In the genomic region with DNA sequence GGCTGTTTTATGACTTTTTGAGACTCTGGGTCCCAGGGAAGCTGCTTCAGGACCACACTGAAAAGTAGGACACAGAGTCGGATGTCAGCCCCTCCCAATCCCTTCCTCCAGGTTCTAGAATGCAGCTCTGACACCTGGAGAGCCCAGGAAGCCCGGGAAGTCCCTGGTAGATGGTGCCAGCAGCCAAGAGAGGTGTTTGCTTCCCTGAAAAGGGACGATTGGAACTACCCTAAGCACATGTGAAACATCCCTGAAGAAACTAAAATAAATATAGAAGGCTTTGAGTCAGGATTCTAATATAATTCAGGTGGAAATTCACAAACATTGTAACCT, we compare ENCODE assay signal across 19 cellular contexts.
"Had no signal": no experiment of that assay in that cellular context is flagged by ENCODE, and none has a peak within 500 bp of the region (broad histone marks: within the 10 kb centered on the region; RNA-seq: fewer than 3 reads in every experiment).

No MANE protein-coding gene starts in this region.

- H3K9me3 ChIP-seq: esophagus muscularis mucosa, left lung, psoas muscle, tibial nerve had no signal

- DNase-seq: activated B cell treated with CpG ODN at 0.5 μM for 24 hours; activated CD4-positive, alpha-beta memory T cell treated with anti-CD3 and anti-CD28 coated beads, Interleukin-2, amount 10 ng/mL, durations not matched to agents 7 days and 5 days; activated CD4-positive, alpha-beta T cell treated with anti-CD3 and anti-CD28 coated beads for 48 hours; activated naive CD4-positive, alpha-beta T cell treated with anti-CD3 and anti-CD28 coated beads, Interleukin-2, amount 10 ng/mL, durations not matched to agents 7 days and 5 days; activated naive CD8-positive, alpha-beta T cell treated with anti-CD3 and anti-CD28 coated beads, Interleukin-2, amount 50 U/mL, for 24 hours; activated T-cell treated with anti-CD3 and anti-CD28 coated beads, Interleukin-2, amount 50 U/mL, for 4 hours; aorta; effector CD4-positive, alpha-beta T cell; islet precursor cell; left lung; psoas muscle; right cardiac atrium; stimulated activated CD4-positive, alpha-beta T cell treated with anti-CD3 and anti-CD28 coated beads, Interleukin-2, amount 100 ng/mL, for 48 hours; T-cell had no signal

- ATAC-seq: activated naive CD8-positive, alpha-beta T cell treated with anti-CD3 and anti-CD28 coated beads, Interleukin-2, amount 50 U/mL, for 24 hours; activated T-cell treated with anti-CD3 and anti-CD28 coated beads, Interleukin-2, amount 50 U/mL, for 4 hours; left lung; psoas muscle; right cardiac atrium; T-cell had no signal

- H3K9me3 Mint-ChIP-seq: activated B cell treated with CpG ODN at 0.5 μM for 24 hours; activated CD4-positive, alpha-beta memory T cell treated with anti-CD3 and anti-CD28 coated beads, Interleukin-2, amount 10 ng/mL, durations not matched to agents 7 days and 5 days; activated naive CD4-positive, alpha-beta T cell treated with anti-CD3 and anti-CD28 coated beads, Interleukin-2, amount 10 ng/mL, durations not matched to agents 7 days and 5 days; activated naive CD8-positive, alpha-beta T cell treated with anti-CD3 and anti-CD28 coated beads, Interleukin-2, amount 50 U/mL, for 24 hours; T-cell had no signal

- H3K4me1 Mint-ChIP-seq: activated CD4-positive, alpha-beta memory T cell treated with anti-CD3 and anti-CD28 coated beads, Interleukin-2, amount 10 ng/mL, durations not matched to agents 7 days and 5 days; activated naive CD4-positive, alpha-beta T cell treated with anti-CD3 and anti-CD28 coated beads, Interleukin-2, amount 10 ng/mL, durations not matched to agents 7 days and 5 days; activated naive CD8-positive, alpha-beta T cell treated with anti-CD3 and anti-CD28 coated beads, Interleukin-2, amount 50 U/mL, for 24 hours; T-cell had no signal

- H3K4me3 Mint-ChIP-seq: activated B cell treated with CpG ODN at 0.5 μM for 24 hours; activated CD4-positive, alpha-beta memory T cell treated with anti-CD3 and anti-CD28 coated beads, Interleukin-2, amount 10 ng/mL, durations not matched to agents 7 days and 5 days; activated naive CD4-positive, alpha-beta T cell treated with anti-CD3 and anti-CD28 coated beads, Interleukin-2, amount 10 ng/mL, durations not matched to agents 7 days and 5 days; activated naive CD8-positive, alpha-beta T cell treated with anti-CD3 and anti-CD28 coated beads, Interleukin-2, amount 50 U/mL, for 24 hours; activated T-cell treated with anti-CD3 and anti-CD28 coated beads, Interleukin-2, amount 50 U/mL, for 4 hours; memory B cell; stimulated activated naive CD8-positive, alpha-beta T cell treated with anti-CD3 and anti-CD28 coated beads, Interleukin-15, Interleukin-2, amounts not matched to agents 100 ng/mL and 50 ng/mL, for 24 hours; T-cell had no signal

- H3K36me3 Mint-ChIP-seq: activated naive CD4-positive, alpha-beta T cell treated with anti-CD3 and anti-CD28 coated beads, Interleukin-2, amount 10 ng/mL, durations not matched to agents 7 days and 5 days; T-cell had no signal

- H3K27ac Mint-ChIP-seq: activated B cell treated with CpG ODN at 0.5 μM for 24 hours; activated CD4-positive, alpha-beta memory T cell treated with anti-CD3 and anti-CD28 coated beads, Interleukin-2, amount 10 ng/mL, durations not matched to agents 7 days and 5 days; activated naive CD4-positive, alpha-beta T cell treated with anti-CD3 and anti-CD28 coated beads, Interleukin-2, amount 10 ng/mL, durations not matched to agents 7 days and 5 days; activated naive CD8-positive, alpha-beta T cell treated with anti-CD3 and anti-CD28 coated beads, Interleukin-2, amount 50 U/mL, for 24 hours; memory B cell; stimulated activated naive CD8-positive, alpha-beta T cell treated with anti-CD3 and anti-CD28 coated beads, Interleukin-15, Interleukin-2, amounts not matched to agents 100 ng/mL and 50 ng/mL, for 24 hours; T-cell had no signal

- H3K27ac ChIP-seq: esophagus muscularis mucosa, left lung, psoas muscle, skin epidermis, tibial nerve had no signal

- H3K4me1 ChIP-seq: esophagus muscularis mucosa, left lung, psoas muscle, tibial nerve had no signal

- H3K4me3 ChIP-seq: esophagus muscularis mucosa, left lung, psoas muscle, skin epidermis, tibial nerve had no signal

- H3K27me3 ChIP-seq: esophagus muscularis mucosa, left lung, tibial nerve had no signal

- H3K27me3 Mint-ChIP-seq: activated CD4-positive, alpha-beta memory T cell treated with anti-CD3 and anti-CD28 coated beads, Interleukin-2, amount 10 ng/mL, durations not matched to agents 7 days and 5 days; activated naive CD4-positive, alpha-beta T cell treated with anti-CD3 and anti-CD28 coated beads, Interleukin-2, amount 10 ng/mL, durations not matched to agents 7 days and 5 days; activated naive CD8-positive, alpha-beta T cell treated with anti-CD3 and anti-CD28 coated beads, Interleukin-2, amount 50 U/mL, for 24 hours; stimulated activated naive CD8-positive, alpha-beta T cell treated with anti-CD3 and anti-CD28 coated beads, Interleukin-15, Interleukin-2, amounts not matched to agents 100 ng/mL and 50 ng/mL, for 24 hours had no signal

- H3K36me3 ChIP-seq: esophagus muscularis mucosa, left lung, tibial nerve had no signal
